11 cellular contexts compared by ENCODE assay signal in the genomic region with DNA sequence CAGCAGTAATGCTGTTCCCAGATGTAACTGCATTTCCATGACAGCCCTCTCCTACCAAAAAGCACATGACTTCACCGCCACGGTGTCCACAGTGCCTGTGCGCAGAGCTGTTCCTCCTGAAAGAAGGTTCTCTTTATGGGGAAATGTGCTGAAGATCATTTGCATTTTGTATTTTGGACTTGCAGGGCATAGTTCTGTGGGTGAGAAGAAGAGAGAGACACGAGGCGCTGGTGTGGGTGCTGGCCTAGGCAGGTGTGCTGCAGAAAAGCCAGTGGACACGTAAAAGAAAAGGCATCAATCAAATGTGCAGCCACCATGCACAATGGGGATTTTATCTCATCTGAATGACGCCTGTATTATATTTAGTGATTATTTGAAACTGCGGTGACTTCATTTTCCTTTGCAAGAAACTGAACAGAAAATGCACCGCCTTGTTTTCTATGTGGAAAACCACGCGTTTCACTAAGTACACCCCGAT. TPM values are rescaled to one million over a fixed set of nuclear protein-coding genes. Genes with fewer than 3 reads are reported as not detected.
DNase-seq lines count a peak whose midpoint lies in the region; ATAC-seq and TF ChIP-seq lines count a peak whose summit lies in the region.
"Had no signal": no experiment of that assay in that cellular context is flagged by ENCODE, and none has a peak within 500 bp of the region (broad histone marks: within the 10 kb centered on the region; RNA-seq: fewer than 3 reads in every experiment).

No MANE protein-coding gene starts in this region.

- peak overlapping the region; percentile 89 to 99 (median 96) for H3K27ac Mint-ChIP-seq in naive B cell
- no peak overlapping the region for H3K27ac Mint-ChIP-seq in effector memory CD8-positive, alpha-beta T cell
- H3K27ac Mint-ChIP-seq: activated CD4-positive, alpha-beta T cell treated with anti-CD3 and anti-CD28 coated beads, Interleukin-2, amount 10 ng/mL, durations not matched to agents 7 days and 5 days; type B pancreatic cell had no signal

- H3K4me3 Mint-ChIP-seq in naive B cell, result peak overlapping the region; percentile 65 to 93 (median 82)
- H3K4me3 Mint-ChIP-seq in effector memory CD8-positive, alpha-beta T cell, result no peak overlapping the region
- H3K4me3 Mint-ChIP-seq: activated CD4-positive, alpha-beta T cell treated with anti-CD3 and anti-CD28 coated beads, Interleukin-2, amount 10 ng/mL, durations not matched to agents 7 days and 5 days; type B pancreatic cell had no signal

- no peaks in the 10 kb centered on the region for H3K27me3 Mint-ChIP-seq in naive B cell
- no peaks in the 10 kb centered on the region for H3K27me3 Mint-ChIP-seq in effector memory CD8-positive, alpha-beta T cell
- H3K27me3 Mint-ChIP-seq: activated CD4-positive, alpha-beta T cell treated with anti-CD3 and anti-CD28 coated beads, Interleukin-2, amount 10 ng/mL, durations not matched to agents 7 days and 5 days; type B pancreatic cell had no signal

- peaks cover 14 to 16% of the 10 kb centered on the region in 2 donors for H3K36me3 Mint-ChIP-seq in naive B cell
- peaks cover 19% of the 10 kb centered on the region for H3K36me3 Mint-ChIP-seq in effector memory CD8-positive, alpha-beta T cell (ENCODE audit: insufficient read depth)

- TF ChIP-seq CTCF in GM12865 (IDR thresholded peaks at IDR 0.05; ENCODE audit: insufficient read depth, low read depth, low read length, missing control alignments), result no peak

- peak; percentile 44 for ATAC-seq in GM19463 (IDR thresholded peaks at IDR 0.05; ENCODE audit: unreplicated experiment)
- ATAC-seq in naive B cell (ENCODE audit: low read depth in 2 of 2), result peak; percentile 50 to 60
- no peak for ATAC-seq in effector memory CD8-positive, alpha-beta T cell (replicated peaks)
- ATAC-seq: K562 had no signal

- H3K4me3 ChIP-seq in GM12865 (ENCODE audit: low read depth, low read length), result peak overlapping the region; percentile 40
- H3K4me3 ChIP-seq: K562 had no signal

- DNase-seq in GM12865 (ENCODE audit: low read depth) (peak; percentile 79), NCI-H526 (lab: John Stamatoyannopoulos, UW) (peak; percentile 90), naive B cell (peak; percentile 75), SHP77 (lab: John Stamatoyannopoulos, UW) (no peak), NCI-H2029 (lab: John Stamatoyannopoulos, UW) (no peak)
- no peak for DNase-seq in effector memory CD8-positive, alpha-beta T cell
- no peak for DNase-seq in stimulated activated CD8-positive, alpha-beta memory T cell treated with anti-CD3 and anti-CD28 coated beads, Interleukin-4, amount 100 ng/mL, for 48 hours
- DNase-seq: activated CD4-positive, alpha-beta T cell treated with anti-CD3 and anti-CD28 coated beads, Interleukin-2, amount 10 ng/mL, durations not matched to agents 7 days and 5 days had no signal

- H3K9me3 Mint-ChIP-seq in naive B cell, result no peaks in the 10 kb centered on the region
- H3K9me3 Mint-ChIP-seq in effector memory CD8-positive, alpha-beta T cell, result no peaks in the 10 kb centered on the region
- H3K9me3 Mint-ChIP-seq: activated CD4-positive, alpha-beta T cell treated with anti-CD3 and anti-CD28 coated beads, Interleukin-2, amount 10 ng/mL, durations not matched to agents 7 days and 5 days; type B pancreatic cell had no signal

- peaks cover 52 to 73% (median 55%) of the 10 kb centered on the region in 3 donors for H3K4me1 Mint-ChIP-seq in naive B cell
- peaks cover 4 to 13% of the 10 kb centered on the region in 2 donors for H3K4me1 Mint-ChIP-seq in effector memory CD8-positive, alpha-beta T cell (ENCODE audit: low read depth in 2 of 2)

RNA-seq across cellular contexts. Expression of gene SLC37A1, which starts 21.3 kb away (rescaled TPM):
- 10 to 100 TPM in 4 of 6 donors, 1 to 10 TPM in 2; 4.9 to 15.7 (median 11.2) TPM for polyA plus RNA-seq in naive B cell (ENCODE audit: low read depth in 6 of 6)

RNA-seq across cellular contexts. Expression of gene RSPH1, which starts 38.9 kb away (rescaled TPM):
- polyA plus RNA-seq in naive B cell (ENCODE audit: low read depth in 6 of 6), result not detected

Comparison
In these comparisons a context has a peak if more than half of its experiments do, and no peak if none do; other contexts are left out.
1. DNase-seq: peak in GM12865 (single experiment), NCI-H526 (2 of 2) and naive B cell (single experiment); none in effector memory CD8-positive, alpha-beta T cell (0 of 3), SHP77 (0 of 2), NCI-H2029 (single experiment) and stimulated activated CD8-positive, alpha-beta memory T cell treated with anti-CD3 and anti-CD28 coated beads, Interleukin-4, amount 100 ng/mL, for 48 hours (single experiment).
2. H3K27ac Mint-ChIP-seq: peak in naive B cell (6 of 6); none in effector memory CD8-positive, alpha-beta T cell (0 of 2).
3. H3K4me3 Mint-ChIP-seq: peak in naive B cell (8 of 8); none in effector memory CD8-positive, alpha-beta T cell (0 of 2).